Comparison of ENCODE assay signal across 29 cellular contexts in the genomic region with DNA sequence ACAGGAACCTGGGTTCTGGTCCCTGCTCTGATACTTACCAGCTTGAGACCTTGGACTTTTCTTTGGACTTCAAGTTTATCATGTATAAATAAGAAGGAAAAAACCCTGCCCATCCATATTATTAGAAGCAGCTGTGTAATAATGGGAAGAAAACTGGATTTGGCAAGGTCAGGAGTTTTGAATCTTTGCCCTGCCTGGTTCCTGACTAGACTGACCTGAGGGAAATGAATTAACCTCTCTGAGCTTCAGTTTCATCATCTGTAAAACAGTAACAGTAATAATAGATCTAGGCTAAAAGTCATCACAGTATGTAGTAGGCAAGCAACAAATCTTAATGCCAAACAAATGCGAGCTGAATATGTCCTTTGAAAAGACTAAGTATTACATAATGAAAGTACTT.
"Had no signal": no experiment of that assay in that cellular context is flagged by ENCODE, and none has a peak within 500 bp of the region (broad histone marks: within the 10 kb centered on the region; RNA-seq: fewer than 3 reads in every experiment).

No MANE protein-coding gene starts in this region.

- H3K36me3 ChIP-seq: left lung, lower lobe of right lung, pancreas, prostate gland, suprapubic skin, thoracic aorta, tibial artery, upper lobe of right lung had no signal

- H3K36me3 Mint-ChIP-seq: stimulated activated effector memory CD8-positive, alpha-beta T cell treated with anti-CD3 and anti-CD28 coated beads, Interleukin-12 subunit alpha, Interleukin-12 subunit beta, amount 100 ng/mL, for 72 hours had no signal

- H3K27ac ChIP-seq: left lung, lower lobe of right lung, pancreas, prostate gland, skin epidermis, suprapubic skin, thoracic aorta, tibial artery, upper lobe of right lung had no signal

- H3K4me1 ChIP-seq: left lung, lower lobe of right lung, pancreas, prostate gland, suprapubic skin, tibial artery, upper lobe of right lung had no signal

- H3K4me3 Mint-ChIP-seq: immature natural killer cell; mesothelial cell of epicardium; naive thymus-derived CD8-positive, alpha-beta T cell; nephron; neural crest cell; stimulated activated effector memory CD8-positive, alpha-beta T cell treated with anti-CD3 and anti-CD28 coated beads, Interleukin-12 subunit alpha, Interleukin-12 subunit beta, amount 100 ng/mL, for 72 hours; stimulated activated naive CD8-positive, alpha-beta T cell treated with anti-CD3 and anti-CD28 coated beads, Interleukin-15, Interleukin-2, amounts not matched to agents 100 ng/mL and 50 ng/mL, for 24 hours had no signal

- DNase-seq: hypothalamus; immature natural killer cell; kidney; left colon; left lung; lower lobe of right lung; mammary epithelial cell; mesenchymal stem cell; naive thymus-derived CD8-positive, alpha-beta T cell; nucleus accumbens; pancreas; posterior cingulate gyrus; retina; right cardiac atrium; stimulated activated CD4-positive, alpha-beta T cell treated with anti-CD3 and anti-CD28 coated beads, Interleukin-12 subunit alpha, Interleukin-12 subunit beta, amount 100 ng/mL, for 4 hours; stimulated activated CD4-positive, alpha-beta T cell treated with anti-CD3 and anti-CD28 coated beads, Interleukin-4, amount 100 ng/mL, for 24 hours; stimulated activated naive CD4-positive, alpha-beta T cell; tibial artery; trophoblast cell; upper lobe of right lung had no signal

- H3K4me1 Mint-ChIP-seq: naive thymus-derived CD8-positive, alpha-beta T cell; neural crest cell had no signal

- H3K27me3 Mint-ChIP-seq: naive thymus-derived CD8-positive, alpha-beta T cell; stimulated activated naive CD8-positive, alpha-beta T cell treated with anti-CD3 and anti-CD28 coated beads, Interleukin-15, Interleukin-2, amounts not matched to agents 100 ng/mL and 50 ng/mL, for 24 hours had no signal

- H3K27me3 ChIP-seq: left lung, pancreas, suprapubic skin, tibial artery, upper lobe of right lung had no signal

- H3K4me3 ChIP-seq: left lung, lower lobe of right lung, pancreas, prostate gland, skin epidermis, suprapubic skin, thoracic aorta, tibial artery, upper lobe of right lung had no signal

- H3K9me3 Mint-ChIP-seq: naive thymus-derived CD8-positive, alpha-beta T cell; nephron; stimulated activated effector memory CD8-positive, alpha-beta T cell treated with anti-CD3 and anti-CD28 coated beads, Interleukin-12 subunit alpha, Interleukin-12 subunit beta, amount 100 ng/mL, for 72 hours; stimulated activated naive CD8-positive, alpha-beta T cell treated with anti-CD3 and anti-CD28 coated beads, Interleukin-15, Interleukin-2, amounts not matched to agents 100 ng/mL and 50 ng/mL, for 24 hours had no signal

- H3K27ac Mint-ChIP-seq: mesothelial cell of epicardium; naive thymus-derived CD8-positive, alpha-beta T cell; nephron; stimulated activated effector memory CD8-positive, alpha-beta T cell treated with anti-CD3 and anti-CD28 coated beads, Interleukin-12 subunit alpha, Interleukin-12 subunit beta, amount 100 ng/mL, for 72 hours; stimulated activated naive CD8-positive, alpha-beta T cell treated with anti-CD3 and anti-CD28 coated beads, Interleukin-15, Interleukin-2, amounts not matched to agents 100 ng/mL and 50 ng/mL, for 24 hours had no signal

- H3K9me3 ChIP-seq: left lung, lower lobe of right lung, pancreas, prostate gland, suprapubic skin, thoracic aorta, tibial artery, upper lobe of right lung had no signal
